8 cellular contexts compared by ENCODE assay signal in the genomic region with DNA sequence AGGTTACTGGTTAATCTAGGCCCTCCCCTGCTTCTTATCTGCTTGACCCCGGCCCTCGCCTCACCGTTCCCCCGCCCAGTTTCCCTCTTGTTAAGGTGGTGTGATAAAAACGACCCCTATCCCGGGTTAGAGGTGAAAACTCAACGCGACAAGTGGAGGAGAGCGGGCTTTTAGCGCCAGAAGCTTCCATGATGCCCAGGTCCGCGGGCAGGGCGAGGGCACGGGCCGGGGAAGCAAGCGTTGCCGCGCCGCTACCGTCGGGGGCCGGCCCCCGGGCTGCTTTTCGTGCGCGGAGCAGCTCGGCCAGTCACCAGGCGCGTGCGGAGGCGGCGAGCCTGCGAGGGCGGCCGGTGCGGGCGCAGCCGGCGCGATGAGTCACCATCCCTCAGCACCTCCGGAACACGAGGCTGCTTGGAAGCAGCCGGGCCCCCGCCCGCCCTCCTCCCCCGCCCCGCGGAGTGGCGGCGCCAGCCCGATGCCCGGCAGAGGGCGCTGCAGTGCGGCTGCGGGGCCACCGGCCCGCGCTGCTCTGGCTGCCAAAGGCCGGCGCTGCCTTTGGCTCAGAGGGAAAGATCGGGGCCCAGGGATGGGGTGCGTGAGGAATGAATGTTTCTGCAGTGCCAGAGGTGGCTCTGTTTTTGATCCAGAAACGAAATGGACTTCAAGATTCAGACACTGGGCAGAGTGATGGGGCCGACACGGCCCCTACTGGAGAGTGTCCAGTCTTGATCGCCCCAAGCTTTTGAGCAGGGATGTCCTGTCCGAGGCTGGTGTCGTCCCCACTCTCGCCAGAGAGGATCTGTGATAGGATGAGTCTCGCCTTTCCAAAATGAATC.
DNase-seq lines count a peak whose midpoint lies in the region; ATAC-seq and TF ChIP-seq lines count a peak whose summit lies in the region.

No MANE protein-coding gene starts in this region.

- H3K4me3 Mint-ChIP-seq in naive thymus-derived CD8-positive, alpha-beta T cell = peak overlapping the region in 4 of 10 donors; percentile 3 to 43 (median 22)

- H3K9me2 ChIP-seq in PC-3 (replicated peaks; ENCODE audit: low read length) = no peaks in the 10 kb centered on the region

- intact Hi-C loops in PC-3 (cut with micrococcal nuclease) = loop anchor here (1.0 kb wide), 1 partner anchor 108 kb away; no protein-coding TSS in a partner anchor
- intact Hi-C loops in esophagus squamous epithelium (cut with DNase I) = loop anchor here (10.0 kb wide), 1 partner anchor 106 kb away; no protein-coding TSS in a partner anchor

- H3K9ac ChIP-seq in PC-3 (ENCODE audit: low read length) = no peak overlapping the region

- POLR2A ChIA-PET in PC-3 (lab: Charles Lee; ENCODE audit: unreplicated experiment) = no interaction called here
- POLR2A ChIA-PET in naive thymus-derived CD8-positive, alpha-beta T cell (lab: Charles Lee) = interaction anchor here (0.6 to 1.6 kb wide), 3 partner anchors 103 to 221 kb away, joined by 3 to 4 read pairs (median 4); no protein-coding TSS in a partner anchor

- H3K27ac ChIP-seq in PC-3 (ENCODE audit: low read length) = peak overlapping the region; percentile 33; the same call in 1 of the 2 replicates
- peak overlapping the region in 3 of 4 donors; percentile 57 to 68 (median 66) for H3K27ac ChIP-seq in esophagus squamous epithelium

- no peaks in the 10 kb centered on the region for H3K79me2 ChIP-seq in PC-3 (ENCODE audit: low read length)

- peak in 1 of 4 donors; percentile 25 for TF ChIP-seq POLR2A in esophagus squamous epithelium (IDR thresholded peaks at IDR 0.05)

- no peaks in the 10 kb centered on the region for H4K20me1 ChIP-seq in PC-3 (ENCODE audit: low read length)

- H3K9me3 ChIP-seq in PC-3 (ENCODE audit: low read length) (no peaks in the 10 kb centered on the region), esophagus squamous epithelium (no peaks in the 10 kb centered on the region)

- H3F3A ChIP-seq in PC-3 (ENCODE audit: low read length, unreplicated experiment) = no peaks in the 10 kb centered on the region

- H3K27me3 ChIP-seq in PC-3 (ENCODE audit: low read length) = no peaks in the 10 kb centered on the region
- peaks cover 0 to 5% (median 2%) of the 10 kb centered on the region in 4 donors for H3K27me3 ChIP-seq in esophagus squamous epithelium

- ATAC-seq in GM19035 (IDR thresholded peaks at IDR 0.05; ENCODE audit: unreplicated experiment) (peak; percentile 69), HG03520 (IDR thresholded peaks at IDR 0.05; ENCODE audit: unreplicated experiment) (peak; percentile 76), PC-3 (peak; percentile 97)
- ATAC-seq in naive thymus-derived CD8-positive, alpha-beta T cell = peak; percentile 98 to 99

- DNase-seq in AG20443 (ENCODE audit: low spot score) (peak; percentile 94), PC-3 (peak; percentile 91), esophagus squamous epithelium (lab: John Stamatoyannopoulos, UW) (peak; percentile 8)
- peak; percentile 79 to 87 for DNase-seq in activated T-cell treated with anti-CD3 and anti-CD28 coated beads, Interleukin-2, amount 50 U/mL, for 48 hours
- peak; percentile 52 to 84 (median 70) for DNase-seq in naive thymus-derived CD8-positive, alpha-beta T cell
- peak; percentile 65 to 66 for DNase-seq in stimulated activated CD8-positive, alpha-beta memory T cell treated with anti-CD3 and anti-CD28 coated beads, Interleukin-7, amount 100 ng/mL, for 48 hours (ENCODE audit: extremely low read depth in 1 of 2, low read depth in 1 of 2)

- H3K27me3 Mint-ChIP-seq in naive thymus-derived CD8-positive, alpha-beta T cell = peaks cover 3 to 30% (median 9%) of the 10 kb centered on the region in 5 donors

- H3K4me1 Mint-ChIP-seq in naive thymus-derived CD8-positive, alpha-beta T cell = peaks cover 0 to 8% (median 2%) of the 10 kb centered on the region in 4 donors

- peak; percentile 64 for TF ChIP-seq CTCF in PC-3 (conservative IDR thresholded peaks at IDR 0.05; ENCODE audit: low read depth, low read length)
- TF ChIP-seq CTCF in esophagus squamous epithelium (IDR thresholded peaks at IDR 0.05) = peak; percentile 59 to 81 (median 75)

- CTCF ChIA-PET in PC-3 (lab: Charles Lee) = interaction anchor here (0.6 kb wide), 1 partner anchor 113 kb away, joined by 3 read pairs; a partner anchor contains a TSS

- no TSS peak for BruUV-seq in PC-3 (replicated peaks; lab: Mats Ljungman, UMichigan)

- H3K4me1 ChIP-seq in PC-3 (ENCODE audit: insufficient read depth, low read length) = peaks cover 18% of the 10 kb centered on the region
- H3K4me1 ChIP-seq in esophagus squamous epithelium = peaks cover 0 to 19% (median 7%) of the 10 kb centered on the region in 3 donors

- peak overlapping the region; percentile 12; the same call in 1 of the 2 replicates for H3K4me3 ChIP-seq in PC-3 (ENCODE audit: low read length)
- H3K4me3 ChIP-seq in esophagus squamous epithelium = peak overlapping the region in 2 of 4 donors; percentile 29 to 54

- no peaks in the 10 kb centered on the region for H3K36me3 ChIP-seq in PC-3 (ENCODE audit: low read depth, low read length)
- H3K36me3 ChIP-seq in esophagus squamous epithelium = no peaks in the 10 kb centered on the region

- peak overlapping the region; percentile 79 for H3K4me2 ChIP-seq in PC-3 (ENCODE audit: low read length)

- 38 to 59% methylated on average over 5 to 6 of the region's 70 CpGs for WGBS in esophagus squamous epithelium, 2 donors

- H3K9me3 Mint-ChIP-seq in naive thymus-derived CD8-positive, alpha-beta T cell = no peaks in the 10 kb centered on the region

- peak overlapping the region in 1 of 10 donors; percentile 63 for H3K27ac Mint-ChIP-seq in naive thymus-derived CD8-positive, alpha-beta T cell

- no peaks in the 10 kb centered on the region for H3K36me3 Mint-ChIP-seq in naive thymus-derived CD8-positive, alpha-beta T cell

- H2AFZ ChIP-seq in PC-3 (ENCODE audit: low read length) = peak overlapping the region; percentile 55

Comparison
In these comparisons a context has a peak if more than half of its experiments do, and no peak if none do; other contexts are left out.
1. DNase-seq: peak in every context shown above with its lines; median percentile 94 in AG20443; 91 in PC-3; 83 in activated T-cell treated with anti-CD3 and anti-CD28 coated beads, Interleukin-2, amount 50 U/mL, for 48 hours; 70 in naive thymus-derived CD8-positive, alpha-beta T cell; 66 in stimulated activated CD8-positive, alpha-beta memory T cell treated with anti-CD3 and anti-CD28 coated beads, Interleukin-7, amount 100 ng/mL, for 48 hours; 8 in esophagus squamous epithelium.